ENCODE assay signal across 9 cellular contexts in genomic region chr1:170881268-170882265, GRCh38. TPM values are rescaled to one million over a fixed set of nuclear protein-coding genes. Genes with fewer than 3 reads are reported as not detected.
DNase-seq lines count a peak whose midpoint lies in the region; ATAC-seq, FAIRE-seq and TF ChIP-seq lines count a peak whose summit lies in the region.
"Had no signal": no experiment of that assay in that cellular context is flagged by ENCODE, and none has a peak within 500 bp of the region (broad histone marks: within the 10 kb centered on the region; RNA-seq: fewer than 3 reads in every experiment).

No MANE protein-coding gene starts in this region.

- FAIRE-seq in HepG2 (lab: Jason Lieb, UNC) = peak; percentile 18

- H2AFZ ChIP-seq in HepG2 (ENCODE audit: low read length) = no peak overlapping the region

- no peaks in the 10 kb centered on the region for H3K4me1 ChIP-seq in HepG2 (ENCODE audit: insufficient read depth, low read length)

- TF ChIP-seq CTCF in HepG2 (CRISPR knock-in tag; IDR thresholded peaks at IDR 0.05) = peak; percentile 63

- no peak overlapping the region for H3K4me3 ChIP-seq in HepG2 (replicated peaks in 1 of 3; ENCODE audit: insufficient read depth in 1 of 3, low read depth in 2 of 3, low read length in 3 of 3)

- H3K27ac Mint-ChIP-seq in natural killer cell treated with Interleukin-12 subunit alpha and Interleukin-12 subunit beta and Interleukin-15 and Interleukin-18, amount 100 ng/mL, for 72 hours = no peak overlapping the region
- H3K27ac Mint-ChIP-seq: IgD-negative memory B cell had no signal

- no peaks in the 10 kb centered on the region for H4K20me1 ChIP-seq in HepG2 (ENCODE audit: insufficient read depth, low read length)

- H3K27ac ChIP-seq in HepG2 (ENCODE audit: extremely low read length, insufficient read depth, low read length) = no peak overlapping the region

- DNase-seq in EL = peak; percentile 35
- peak; percentile 4 for DNase-seq in KBM-7
- DNase-seq in astrocyte of the hippocampus (ENCODE audit: low read depth, low spot score) = peak; percentile 55
- no peak for DNase-seq in HepG2 (ENCODE audit: low spot score)
- no peak for DNase-seq in DMS79 treated with DMSO at 0.1 percent for 48 hours (lab: John Stamatoyannopoulos, UW)
- DNase-seq in natural killer cell treated with Interleukin-12 subunit alpha and Interleukin-12 subunit beta and Interleukin-15 and Interleukin-18, amount 100 ng/mL, for 72 hours (ENCODE audit: low spot score) = no peak
- DNase-seq in activated CD4-positive, alpha-beta T cell treated with anti-CD3 and anti-CD28 coated beads for 4 hours = no peak

- no peaks in the 10 kb centered on the region for H3K79me2 ChIP-seq in HepG2 (ENCODE audit: insufficient read depth, low read length)

- H3K4me3 Mint-ChIP-seq in natural killer cell treated with Interleukin-12 subunit alpha and Interleukin-12 subunit beta and Interleukin-15 and Interleukin-18, amount 100 ng/mL, for 72 hours = no peak overlapping the region
- H3K4me3 Mint-ChIP-seq: IgD-negative memory B cell had no signal

- no peak overlapping the region for H3K9ac ChIP-seq in HepG2 (ENCODE audit: insufficient read depth, low read depth, low read length)

- CTCF ChIA-PET in HepG2 (lab: Yijun Ruan, JAX; ENCODE audit: low intra/inter-chr PET ratio, low total read pairs) = interaction anchor here (1.0 kb wide), 1 partner anchor 871 kb away, joined by 5 read pairs; no protein-coding TSS in a partner anchor

- TF ChIP-seq POLR2A in HepG2 (IDR thresholded peaks at IDR 0.05; ENCODE audit: insufficient read depth in 1 of 2, low read depth in 2 of 2, low read length in 2 of 2) = no peak

- H3K9me3 ChIP-seq in HepG2 (ENCODE audit: low read length) = no peaks in the 10 kb centered on the region

- H3K36me3 Mint-ChIP-seq in natural killer cell treated with Interleukin-12 subunit alpha and Interleukin-12 subunit beta and Interleukin-15 and Interleukin-18, amount 100 ng/mL, for 72 hours = no peaks in the 10 kb centered on the region
- H3K36me3 Mint-ChIP-seq: IgD-negative memory B cell had no signal

- ATAC-seq in HepG2 (peak; percentile 43; the same call in 1 of the 3 replicates), GM21447 (IDR thresholded peaks at IDR 0.05; ENCODE audit: unreplicated experiment) (no peak)
- ATAC-seq in natural killer cell treated with Interleukin-12 subunit alpha and Interleukin-12 subunit beta and Interleukin-15 and Interleukin-18, amount 100 ng/mL, for 72 hours = no peak

- no peak for TF ChIP-seq EP300 in HepG2 (IDR thresholded peaks at IDR 0.05; ENCODE audit: low read depth in 2 of 2, low read length in 2 of 2)
- no peak for TF ChIP-seq EP300 in HepG2 (CRISPR knock-in tag; IDR thresholded peaks at IDR 0.05; ENCODE audit: borderline replicate concordance)

- peaks cover 3 to 9% of the 10 kb centered on the region in 2 donors for H3K27me3 Mint-ChIP-seq in natural killer cell treated with Interleukin-12 subunit alpha and Interleukin-12 subunit beta and Interleukin-15 and Interleukin-18, amount 100 ng/mL, for 72 hours
- H3K27me3 Mint-ChIP-seq: IgD-negative memory B cell had no signal

- POLR2A ChIA-PET in HepG2 (lab: Yijun Ruan, JAX) = no interaction called here

- H3K4me1 Mint-ChIP-seq in natural killer cell treated with Interleukin-12 subunit alpha and Interleukin-12 subunit beta and Interleukin-15 and Interleukin-18, amount 100 ng/mL, for 72 hours (ENCODE audit: low read depth in 2 of 2) = no peaks in the 10 kb centered on the region
- H3K4me1 Mint-ChIP-seq: IgD-negative memory B cell had no signal

- H3K4me2 ChIP-seq in HepG2 (ENCODE audit: low read depth, low read length) = no peak overlapping the region

- intact Hi-C loops in HepG2 (cut with micrococcal nuclease; ENCODE audit: unreplicated experiment) = loop anchor here (1.0 kb wide), 1 partner anchor 192 kb away; no protein-coding TSS in a partner anchor

- 2% methylated on average over 5 of the region's 5 CpGs for WGBS in HepG2 (ENCODE audit: low lambda C conversion rate)

- no TSS peak for BruUV-seq in HepG2 (replicated peaks; lab: Mats Ljungman, UMichigan)

- H3K27me3 ChIP-seq in HepG2 (ENCODE audit: control insufficient read depth in 1 of 2, insufficient read depth in 2 of 2, low read length in 2 of 2) = no peaks in the 10 kb centered on the region

- H3K9me3 Mint-ChIP-seq in natural killer cell treated with Interleukin-12 subunit alpha and Interleukin-12 subunit beta and Interleukin-15 and Interleukin-18, amount 100 ng/mL, for 72 hours = peaks cover 3% of the 10 kb centered on the region

- no peaks in the 10 kb centered on the region for H3K36me3 ChIP-seq in HepG2 (replicated peaks in 1 of 2; ENCODE audit: control insufficient read depth in 1 of 2, insufficient read depth in 2 of 2, low read length in 2 of 2)

- in situ Hi-C loops in KBM-7 (cut with MboI; ENCODE audit: low pct_unique_long_range_greater_than_20kb, low sequenced_read_pairs) (no loop called here), HepG2 (cut with HindIII; ENCODE audit: extremely low pct_ligation_motif_present, low pct_unique_long_range_greater_than_20kb) (no loop called here)

- TF ChIP-seq RAD21 in HepG2 (CRISPR knock-in tag; IDR thresholded peaks at IDR 0.05) = no peak

TF ChIP-seq in HepG2, 621 proteins besides CTCF, POLR2A, EP300 and RAD21:
- peak; percentile 63 for TF ChIP-seq SMC3 (IDR thresholded peaks at IDR 0.05; ENCODE audit: low read length)
- no peak for TF ChIP-seq GFI1 (CRISPR knock-in tag; IDR thresholded peaks at IDR 0.05; ENCODE audit: borderline replicate concordance)
- peak; percentile 71 for TF ChIP-seq STAG1 (CRISPR knock-in tag; IDR thresholded peaks at IDR 0.05)

RNA-seq across cellular contexts. Expression of gene MROH9, which starts 53.8 kb away (rescaled TPM):
- not detected in 2 replicates for total RNA-seq in HepG2 (2016; rRNA removed; fragmentation: Illumina TruSeq; extraction: Trizol)
- not detected in 2 replicates for total RNA-seq in HepG2 (2016; cell fraction: cytosol; rRNA removed; fragmentation: Illumina TruSeq; extraction: Trizol; ENCODE audit: low read depth)
- total RNA-seq in HepG2 (2016; cell fraction: insoluble cytoplasmic fraction; rRNA removed; fragmentation: Illumina TruSeq; extraction: Trizol) = not detected in 2 replicates
- total RNA-seq in HepG2 (2016; cell fraction: membrane; rRNA removed; fragmentation: Illumina TruSeq; extraction: Trizol) = not detected in 2 replicates
- not detected in 2 replicates for total RNA-seq in HepG2 (2016; cell fraction: nucleus; rRNA removed; fragmentation: Illumina TruSeq; extraction: Trizol)
- polyA plus RNA-seq in HepG2 (2011; rRNA removed) = not detected in 2 replicates
- not detected in 2 replicates for polyA plus RNA-seq in HepG2 (2011; cell fraction: cytosol; rRNA removed)
- not detected in 2 replicates for polyA plus RNA-seq in HepG2 (2011; cell fraction: nucleus; rRNA removed)
- polyA plus RNA-seq in HepG2 (2012) = not detected in 2 replicates
- not detected in 2 replicates for polyA plus RNA-seq in HepG2 (2016; cell fraction: cytosol; fragmentation: Illumina TruSeq; extraction: Trizol; ENCODE audit: low read depth)
- polyA plus RNA-seq in HepG2 (2016; cell fraction: insoluble cytoplasmic fraction; fragmentation: Illumina TruSeq; extraction: Trizol; ENCODE audit: low read depth) = not detected in 2 replicates
- polyA plus RNA-seq in HepG2 (2016; cell fraction: membrane; fragmentation: Illumina TruSeq; extraction: Trizol; ENCODE audit: low read depth) = not detected in 2 replicates
- polyA plus RNA-seq in HepG2 (2016; cell fraction: nucleus; fragmentation: Illumina TruSeq; extraction: Trizol; ENCODE audit: insufficient read depth, low read depth) = not detected in 2 replicates
- polyA minus RNA-seq in HepG2 (2011; rRNA and poly(A)+ RNA removed; ENCODE audit: low replicate concordance) = not detected in 2 replicates
- not detected in 2 replicates for polyA minus RNA-seq in HepG2 (2011; cell fraction: cytosol; rRNA and poly(A)+ RNA removed)
- polyA minus RNA-seq in HepG2 (2011; cell fraction: nucleus; rRNA and poly(A)+ RNA removed) = not detected in 2 replicates
- total RNA-seq in natural killer cell treated with Interleukin-12 subunit alpha and Interleukin-12 subunit beta and Interleukin-15 and Interleukin-18, amount 100 ng/mL, for 72 hours = not detected
- polyA plus RNA-seq: IgD-negative memory B cell had no signal

Comparison
In these comparisons a context has a peak if more than half of its experiments do, and no peak if none do; other contexts are left out.
1. DNase-seq: peak in EL (single experiment), KBM-7 (single experiment) and astrocyte of the hippocampus (single experiment); none in HepG2 (single experiment), DMS79 treated with DMSO at 0.1 percent for 48 hours (single experiment), natural killer cell treated with Interleukin-12 subunit alpha and Interleukin-12 subunit beta and Interleukin-15 and Interleukin-18, amount 100 ng/mL, for 72 hours (single experiment) and activated CD4-positive, alpha-beta T cell treated with anti-CD3 and anti-CD28 coated beads for 4 hours (0 of 2).